23 cellular contexts compared by ENCODE assay signal in genomic region chr11:66850235-66850587, GRCh38. TPM values are rescaled to one million over a fixed set of nuclear protein-coding genes. Genes with fewer than 3 reads are reported as not detected.
DNase-seq lines count a peak whose midpoint lies in the region; ATAC-seq, FAIRE-seq and TF ChIP-seq lines count a peak whose summit lies in the region.
"Had no signal": no experiment of that assay in that cellular context is flagged by ENCODE, and none has a peak within 500 bp of the region (broad histone marks: within the 10 kb centered on the region; RNA-seq: fewer than 3 reads in every experiment).

No MANE protein-coding gene starts in this region.

- H3K4me3 Mint-ChIP-seq in activated CD4-positive, alpha-beta T cell treated with anti-CD3 and anti-CD28 coated beads, Interleukin-2, amount 10 ng/mL, durations not matched to agents 24 days and 14 days, result no peak overlapping the region
- H3K4me3 Mint-ChIP-seq in activated T-helper 17 cell treated with anti-CD3 and anti-CD28 coated beads, Interleukin-2, amount 50 U/mL, for 72 hours, result no peak overlapping the region
- H3K4me3 Mint-ChIP-seq: CD8-positive, alpha-beta memory T cell; HFFc6 had no signal

- POLR2A ChIA-PET in IMR-90 (lab: Charles Lee; ENCODE audit: unreplicated experiment) (no interaction called here), H1 (lab: Charles Lee; ENCODE audit: partially characterized antibody) (interaction anchor here (1.3 to 2.4 kb wide), 3 partner anchors 8 to 11 kb away, joined by 3 to 5 read pairs (median 5); no protein-coding TSS in a partner anchor)

- H3K36me3 ChIP-seq in IMR-90 (ENCODE audit: control insufficient read depth, insufficient read depth, low read length) (peaks cover 49% of the 10 kb centered on the region), H1 (ENCODE audit: control insufficient read depth in 2 of 4, insufficient read depth in 4 of 4, low read length in 3 of 4) (peaks cover 4 to 21% (median 10%) of the 10 kb centered on the region in 4 experiments; a peak in 7 of 8 replicates), spleen (peaks cover 0 to 43% (median 27%) of the 10 kb centered on the region in 6 donors)

- no peak for TF ChIP-seq CTCF in IMR-90 (conservative IDR thresholded peaks at IDR 0.05; ENCODE audit: low read depth, low read length)
- TF ChIP-seq CTCF in H1 (IDR thresholded peaks at IDR 0.05; ENCODE audit: control extremely low read depth in 1 of 3, insufficient read depth in 1 of 3, low read depth in 1 of 3, low read length in 3 of 3), result no peak
- TF ChIP-seq CTCF in spleen (IDR thresholded peaks at IDR 0.05 in 8 of 11, conservative IDR thresholded peaks at IDR 0.05 in 3 of 11), result no peak

- H3K27me3 Mint-ChIP-seq in activated CD4-positive, alpha-beta T cell treated with anti-CD3 and anti-CD28 coated beads, Interleukin-2, amount 10 ng/mL, durations not matched to agents 24 days and 14 days, result no peaks in the 10 kb centered on the region
- no peaks in the 10 kb centered on the region for H3K27me3 Mint-ChIP-seq in activated T-helper 17 cell treated with anti-CD3 and anti-CD28 coated beads, Interleukin-2, amount 50 U/mL, for 72 hours

- H4K20me1 ChIP-seq in IMR-90 (ENCODE audit: insufficient read depth, low read length) (0 out of 2 replicates have a peak, but pooled peaks cover 3% of the 10 kb centered on the region), H1 (replicated peaks in 1 of 2; ENCODE audit: control insufficient read depth in 1 of 2, insufficient read depth in 2 of 2, low read length in 2 of 2) (peaks cover 1 to 2% of the 10 kb centered on the region in 2 experiments)

- H3K4me1 ChIP-seq in IMR-90 (ENCODE audit: control insufficient read depth, insufficient read depth, low read length), result no peaks in the 10 kb centered on the region
- peaks cover 0 to 4% (median under 1%) of the 10 kb centered on the region in 4 experiments; a peak in 6 of 7 replicates for H3K4me1 ChIP-seq in H1 (replicated peaks in 1 of 4; ENCODE audit: control insufficient read depth in 3 of 4, insufficient read depth in 4 of 4, low read length in 3 of 4)
- peaks cover 0 to 24% (median 8%) of the 10 kb centered on the region in 6 donors for H3K4me1 ChIP-seq in spleen
- H3K4me1 ChIP-seq: BE2C had no signal

- H4K91ac ChIP-seq in IMR-90 (ENCODE audit: insufficient read depth, low read depth, low read length) (no peak overlapping the region), H1 (replicated peaks; ENCODE audit: insufficient read length, low read length) (no peak overlapping the region)

- H2AK9ac ChIP-seq in IMR-90 (replicated peaks; ENCODE audit: low read depth, low read length, poor library complexity), result peak overlapping the region; percentile 48

- no peak overlapping the region for H3K4me2 ChIP-seq in IMR-90 (ENCODE audit: low read depth, low read length)
- H3K4me2 ChIP-seq in H1 (ENCODE audit: insufficient read depth in 1 of 2, low read depth in 2 of 2, low read length in 2 of 2), result no peak overlapping the region

- in situ Hi-C loops in IMR-90 (cut with MboI; ENCODE audit: low sequenced_read_pairs), result no loop called here

- ATAC-seq in IMR-90 (ENCODE audit: low read depth), result no peak
- no peak for ATAC-seq in HG03095 (IDR thresholded peaks at IDR 0.05; ENCODE audit: unreplicated experiment)
- ATAC-seq in activated T-helper 17 cell treated with anti-CD3 and anti-CD28 coated beads, Interleukin-2, amount 50 U/mL, for 72 hours (replicated peaks), result no peak
- ATAC-seq: HepG2 had no signal

- H3K4me3 ChIP-seq in IMR-90 (ENCODE audit: insufficient read depth, low read depth, low read length), result no peak overlapping the region
- no peak overlapping the region for H3K4me3 ChIP-seq in H1 (ENCODE audit: extremely low read depth in 1 of 4, insufficient read depth in 2 of 4, low read depth in 3 of 4, low read length in 4 of 4)
- H3K4me3 ChIP-seq in spleen, result no peak overlapping the region

- no peak for FAIRE-seq in H1 (lab: Jason Lieb, UNC)
- FAIRE-seq: D721Med, HepG2, RCC 7860 had no signal

- no peak overlapping the region for H3K14ac ChIP-seq in IMR-90 (replicated peaks; ENCODE audit: low read depth, low read length)
- H3K14ac ChIP-seq in H1 (ENCODE audit: insufficient read length), result no peak overlapping the region

- H3K79me1 ChIP-seq in IMR-90 (ENCODE audit: low read depth in 1 of 2, low read length in 2 of 2) (peaks cover 0 to 17% of the 10 kb centered on the region in 2 experiments; a peak in 3 of 4 replicates), H1 (ENCODE audit: low read depth, low read length) (peaks cover 3% of the 10 kb centered on the region)

- 0 out of 4 replicates have a peak, but pooled peaks cover 0 to 2% of the 10 kb centered on the region in 2 experiments for H3K79me2 ChIP-seq in H1 (ENCODE audit: control insufficient read depth in 1 of 2, insufficient read depth in 2 of 2, low read length in 2 of 2)

- no peak overlapping the region for H2AK5ac ChIP-seq in IMR-90 (ENCODE audit: low read depth, low read length)
- no peak overlapping the region for H2AK5ac ChIP-seq in H1 (ENCODE audit: low read depth, low read length)

- H3K4ac ChIP-seq in IMR-90 (ENCODE audit: low read depth, low read length) (no peak overlapping the region), H1 (replicated peaks; ENCODE audit: insufficient read length, low read depth, low read length) (no peak overlapping the region)

- intact Hi-C loops in activated CD4-positive, alpha-beta T cell treated with anti-CD3 and anti-CD28 coated beads, Interleukin-2, amount 10 ng/mL, durations not matched to agents 24 days and 14 days (cut with micrococcal nuclease), result no loop called here
- intact Hi-C loops in IMR-90 (cut with micrococcal nuclease) (no loop called here), spleen (cut with DNase I; ENCODE audit: low total_unique reads) (no loop called here)

- TF ChIP-seq POLR2A in IMR-90 (IDR thresholded peaks at IDR 0.05; ENCODE audit: low read depth, low read length) (no peak), H1 (IDR thresholded peaks at IDR 0.05; ENCODE audit: control extremely low read depth in 1 of 2, low read depth in 2 of 2, low read length in 2 of 2) (no peak), spleen (IDR thresholded peaks at IDR 0.05) (no peak)

- peaks cover 7% of the 10 kb centered on the region for H3K36me3 Mint-ChIP-seq in activated CD4-positive, alpha-beta T cell treated with anti-CD3 and anti-CD28 coated beads, Interleukin-2, amount 10 ng/mL, durations not matched to agents 24 days and 14 days (ENCODE audit: low read depth)
- H3K36me3 Mint-ChIP-seq in activated T-helper 17 cell treated with anti-CD3 and anti-CD28 coated beads, Interleukin-2, amount 50 U/mL, for 72 hours (ENCODE audit: low read depth), result peaks cover 16% of the 10 kb centered on the region

- 86% methylated on average over 7 of the region's 10 CpGs; no CpG with 5 or more reads in 1 of the 2 experiments for WGBS in IMR-90 (ENCODE audit: extremely low coverage in 2 of 2, insufficient read length in 1 of 2), 2 experiments
- 95% methylated on average over 10 of the region's 10 CpGs; no CpG with 5 or more reads in 1 of the 2 experiments for WGBS in H1 (ENCODE audit: extremely low coverage in 1 of 2, insufficient coverage in 1 of 2, insufficient read length in 1 of 2, insufficient replicate concordance in 2 of 2, low coverage in 1 of 2, low lambda C conversion rate in 2 of 2, missing lambda C conversion rate in 1 of 2), 2 experiments
- WGBS in spleen, 5 donors, result 90 to 97% (median 93%) methylated on average over 8 to 10 of the region's 10 CpGs

- no peak overlapping the region for H3K9ac ChIP-seq in IMR-90 (ENCODE audit: low read depth, low read length)
- H3K9ac ChIP-seq in H1 (replicated peaks in 1 of 4; ENCODE audit: extremely low read depth in 1 of 4, low read depth in 3 of 4, low read length in 3 of 4), result no peak overlapping the region

- dilution Hi-C loops in IMR-90 (cut with HindIII; ENCODE audit: low sequenced_read_pairs, unreplicated experiment), result no loop called here

- TF ChIP-seq RAD21 in IMR-90 (IDR thresholded peaks at IDR 0.05; ENCODE audit: low read length) (no peak), H1 (IDR thresholded peaks at IDR 0.05 in 1 of 2, conservative IDR thresholded peaks at IDR 0.05 in 1 of 2; ENCODE audit: low read depth in 2 of 2, low read length in 2 of 2) (no peak)

- peak; percentile 54 for DNase-seq in activated CD4-positive, alpha-beta T cell treated with anti-CD3 and anti-CD28 coated beads, Interleukin-2, amount 10 ng/mL, durations not matched to agents 24 days and 14 days
- no peak for DNase-seq in activated CD4-positive, alpha-beta T cell treated with anti-CD3 and anti-CD28 coated beads, Interleukin-2, amount 50 U/mL, for 1 hour
- DNase-seq in IMR-90 (no peak), H1 (ENCODE audit: low read depth in 1 of 2, low spot score in 2 of 2) (no peak), spleen (peak; percentile 64), GF-D8 (lab: John Stamatoyannopoulos, UW) (no peak)
- DNase-seq: BE2C, DMS79, HFFc6, Karpas-422, MM.1S, NCI-H1092 treated with DMSO at 0.1 percent for 48 hours, NCI-H1694 treated with DMSO at 0.1 percent for 48 hours, NCI-H2107, NCI-H345, NCI-H526 treated with DMSO at 0.1 percent for 48 hours, SIG-M5 had no signal

- H3K9me1 ChIP-seq in IMR-90 (ENCODE audit: insufficient read depth, low read length), result peaks cover 9% of the 10 kb centered on the region; the same call in 1 of the 2 replicates

- no peak overlapping the region for H2BK5ac ChIP-seq in IMR-90 (ENCODE audit: low read depth, low read length, poor library complexity, severe bottlenecking)
- 0 out of 2 replicates have a peak overlapping the region, but pooled peaks have one; percentile 28 for H2BK5ac ChIP-seq in H1 (ENCODE audit: low read depth, low read length)

- H3K9me3 ChIP-seq in IMR-90 (ENCODE audit: control insufficient read depth, insufficient read depth, low read length) (no peaks in the 10 kb centered on the region), H1 (ENCODE audit: insufficient read depth in 2 of 2, low read depth in 1 of 2, low read length in 1 of 2) (no peaks in the 10 kb centered on the region), spleen (no peaks in the 10 kb centered on the region)
- H3K9me3 ChIP-seq: BE2C had no signal

- H3K27ac ChIP-seq in IMR-90 (ENCODE audit: insufficient read depth, low read length) (no peak overlapping the region), H1 (ENCODE audit: low read depth, low read length) (no peak overlapping the region), spleen (no peak overlapping the region)

- H2BK20ac ChIP-seq in IMR-90 (ENCODE audit: low read depth, low read length) (no peak overlapping the region), H1 (ENCODE audit: low read length) (no peak overlapping the region)

- H3K9me3 Mint-ChIP-seq in activated CD4-positive, alpha-beta T cell treated with anti-CD3 and anti-CD28 coated beads, Interleukin-2, amount 10 ng/mL, durations not matched to agents 24 days and 14 days, result no peaks in the 10 kb centered on the region
- H3K9me3 Mint-ChIP-seq in activated T-helper 17 cell treated with anti-CD3 and anti-CD28 coated beads, Interleukin-2, amount 50 U/mL, for 72 hours, result no peaks in the 10 kb centered on the region
- H3K9me3 Mint-ChIP-seq: CD8-positive, alpha-beta memory T cell; HFFc6 had no signal

- H3K18ac ChIP-seq in IMR-90 (ENCODE audit: low read depth, low read length) (no peak overlapping the region), H1 (ENCODE audit: extremely low read depth, low read length) (no peak overlapping the region)

- CTCF ChIA-PET in IMR-90 (lab: Yijun Ruan, JAX), result no interaction called here
- CTCF ChIA-PET in H1 (lab: Charles Lee; ENCODE audit: partially characterized antibody), result interaction anchor here (1.5 to 6.3 kb wide), 5 partner anchors 15 to 125 kb away, joined by 4 to 72 read pairs (median 8); partner anchors contain the start of gene C11orf86

- peaks cover 14% of the 10 kb centered on the region for H3K4me1 Mint-ChIP-seq in activated CD4-positive, alpha-beta T cell treated with anti-CD3 and anti-CD28 coated beads, Interleukin-2, amount 10 ng/mL, durations not matched to agents 24 days and 14 days
- H3K4me1 Mint-ChIP-seq in activated T-helper 17 cell treated with anti-CD3 and anti-CD28 coated beads, Interleukin-2, amount 50 U/mL, for 72 hours, result peaks cover 4% of the 10 kb centered on the region

- H3K27ac Mint-ChIP-seq in activated CD4-positive, alpha-beta T cell treated with anti-CD3 and anti-CD28 coated beads, Interleukin-2, amount 10 ng/mL, durations not matched to agents 24 days and 14 days, result no peak overlapping the region
- no peak overlapping the region for H3K27ac Mint-ChIP-seq in activated T-helper 17 cell treated with anti-CD3 and anti-CD28 coated beads, Interleukin-2, amount 50 U/mL, for 72 hours
- H3K27ac Mint-ChIP-seq: CD8-positive, alpha-beta memory T cell; HFFc6 had no signal

- no peaks in the 10 kb centered on the region for H3K23me2 ChIP-seq in H1 (ENCODE audit: low read depth, low read length)

- no peak overlapping the region for H3K23ac ChIP-seq in IMR-90 (ENCODE audit: low read depth, low read length)
- no peak overlapping the region for H3K23ac ChIP-seq in H1 (ENCODE audit: insufficient read length)

- H2BK15ac ChIP-seq in IMR-90 (ENCODE audit: low read depth, low read length), result no peak overlapping the region
- H2BK15ac ChIP-seq in H1 (ENCODE audit: low read length), result no peak overlapping the region

- H2BK120ac ChIP-seq in IMR-90 (ENCODE audit: low read depth, low read length), result no peak overlapping the region
- no peak overlapping the region for H2BK120ac ChIP-seq in H1 (replicated peaks; ENCODE audit: low read depth, low read length)

- H3K27me3 ChIP-seq in IMR-90 (ENCODE audit: control insufficient read depth, insufficient read depth, low read length) (no peaks in the 10 kb centered on the region), H1 (replicated peaks in 1 of 4; ENCODE audit: control insufficient read depth in 3 of 4, extremely low read depth in 1 of 4, insufficient read depth in 3 of 4, low read length in 3 of 4) (no peaks in the 10 kb centered on the region), spleen (replicated peaks in 1 of 7) (no peaks in the 10 kb centered on the region)
- H3K27me3 ChIP-seq: BE2C had no signal

- no peak overlapping the region for H4K5ac ChIP-seq in IMR-90 (ENCODE audit: low read depth, low read length)
- H4K5ac ChIP-seq in H1 (ENCODE audit: insufficient read length, low read depth, low read length), result no peak overlapping the region

- BruUV-seq in IMR-90 (replicated peaks; lab: Mats Ljungman, UMichigan), result no TSS peak

- H2AFZ ChIP-seq in IMR-90 (replicated peaks; ENCODE audit: low read length, poor library complexity) (no peak overlapping the region), H1 (ENCODE audit: low read length) (no peak overlapping the region)

- H3K56ac ChIP-seq in IMR-90 (ENCODE audit: extremely low read depth, insufficient read depth, low read length), result no peak overlapping the region
- no peak overlapping the region for H3K56ac ChIP-seq in H1 (replicated peaks; ENCODE audit: insufficient read length, low read depth, low read length)

- H2BK12ac ChIP-seq in H1 (ENCODE audit: low read depth, low read length), result no peak overlapping the region

- H4K8ac ChIP-seq in IMR-90 (ENCODE audit: low read depth in 2 of 2, low read length in 2 of 2) (no peak overlapping the region), H1 (ENCODE audit: extremely low read depth, insufficient read depth, low read length) (no peak overlapping the region; the same call in 1 of the 2 replicates)

- TF ChIP-seq EP300 in H1 (IDR thresholded peaks at IDR 0.05; ENCODE audit: borderline replicate concordance in 1 of 2, low read depth in 2 of 2, low read length in 2 of 2), result no peak

RNA-seq across cellular contexts. Expression of gene LRFN4, which starts 6.7 kb away (rescaled TPM):
- total RNA-seq in activated CD4-positive, alpha-beta T cell treated with anti-CD3 and anti-CD28 coated beads, Interleukin-2, amount 10 ng/mL, durations not matched to agents 24 days and 14 days, result 51.9 and 55.6 TPM in 2 replicates
- 6.1 and 7.8 TPM in 2 replicates for total RNA-seq in IMR-90 (2012; rRNA removed)
- polyA plus RNA-seq in IMR-90 (2012; rRNA removed), result 18.9 and 24.9 TPM in 2 replicates
- 13.7 and 28.5 TPM in 2 replicates for polyA plus RNA-seq in IMR-90 (2012; cell fraction: cytosol; rRNA removed)
- polyA plus RNA-seq in IMR-90 (2012; cell fraction: nucleus; rRNA removed; ENCODE audit: low replicate concordance), result 33.5 and 98.4 TPM in 2 replicates
- total RNA-seq in H1 (2021; fragmentation: NEBNext Ultra II Directional; extraction: Animal tissue kit (Norgen Biotek cat#: 25700)), result 64.3 and 67.6 TPM in 2 replicates
- polyA plus RNA-seq in H1 (2011; rRNA removed), result 49.8 and 66.9 TPM in 2 replicates
- polyA plus RNA-seq in H1 (2011; cell fraction: cytosol; rRNA removed), result 38.6 TPM
- 112 TPM for polyA plus RNA-seq in H1 (2011; cell fraction: nucleus; rRNA removed)
- polyA plus RNA-seq in H1 (2012, experiment 1 of 2), result 24.3 to 37.8 TPM (median 34.2 TPM) in 4 replicates
- 32.6 TPM for polyA plus RNA-seq in H1 (2012, experiment 2 of 2)
- 37.5 TPM for polyA plus RNA-seq in H1 (2013, experiment 1 of 2)
- polyA plus RNA-seq in H1 (2013, experiment 2 of 2), result 32.3 TPM
- polyA minus RNA-seq in H1 (2011; rRNA and poly(A)+ RNA removed), result 8.3 and 9.8 TPM in 2 replicates
- 32.6 TPM for polyA minus RNA-seq in H1 (2011; cell fraction: cytosol; rRNA and poly(A)+ RNA removed)
- polyA minus RNA-seq in H1 (2011; cell fraction: nucleus; rRNA and poly(A)+ RNA removed), result 32.0 TPM
- total RNA-seq in spleen, result 10 to 100 TPM in 2 of 7 donors, 1 to 10 TPM in 5; 3.3 to 10.3 (median 8.0) TPM
- polyA plus RNA-seq in spleen, result 10 to 100 TPM in 1 of 3 donors, 1 to 10 TPM in 2; 3.9 to 12.0 (median 7.9) TPM
- total RNA-seq in activated T-helper 17 cell treated with anti-CD3 and anti-CD28 coated beads, Interleukin-2, amount 50 U/mL, for 72 hours, result 10 to 100 TPM; 20.5 to 43.7 TPM

RNA-seq across cellular contexts. Expression of gene RCE1, which starts 7.0 kb away (rescaled TPM):
- 28.5 and 32.9 TPM in 2 replicates for total RNA-seq in activated CD4-positive, alpha-beta T cell treated with anti-CD3 and anti-CD28 coated beads, Interleukin-2, amount 10 ng/mL, durations not matched to agents 24 days and 14 days
- 5.6 and 6.6 TPM in 2 replicates for total RNA-seq in IMR-90 (2012; rRNA removed)
- polyA plus RNA-seq in IMR-90 (2012; rRNA removed), result 19.4 and 21.1 TPM in 2 replicates
- 14.3 and 24.4 TPM in 2 replicates for polyA plus RNA-seq in IMR-90 (2012; cell fraction: cytosol; rRNA removed)
- polyA plus RNA-seq in IMR-90 (2012; cell fraction: nucleus; rRNA removed; ENCODE audit: low replicate concordance), result 41.3 and 99.0 TPM in 2 replicates
- 33.7 and 35.8 TPM in 2 replicates for total RNA-seq in H1 (2021; fragmentation: NEBNext Ultra II Directional; extraction: Animal tissue kit (Norgen Biotek cat#: 25700))
- 84.8 and 119 TPM in 2 replicates for polyA plus RNA-seq in H1 (2011; rRNA removed)
- polyA plus RNA-seq in H1 (2011; cell fraction: cytosol; rRNA removed), result 51.7 TPM
- polyA plus RNA-seq in H1 (2011; cell fraction: nucleus; rRNA removed), result 112 TPM
- 26.3 to 35.1 TPM (median 34.3 TPM) in 4 replicates for polyA plus RNA-seq in H1 (2012, experiment 1 of 2)
- polyA plus RNA-seq in H1 (2012, experiment 2 of 2), result 38.1 TPM
- polyA plus RNA-seq in H1 (2013, experiment 1 of 2), result 44.3 TPM
- 46.4 TPM for polyA plus RNA-seq in H1 (2013, experiment 2 of 2)
- 22.8 and 25.8 TPM in 2 replicates for polyA minus RNA-seq in H1 (2011; rRNA and poly(A)+ RNA removed)
- polyA minus RNA-seq in H1 (2011; cell fraction: cytosol; rRNA and poly(A)+ RNA removed), result 22.8 TPM
- polyA minus RNA-seq in H1 (2011; cell fraction: nucleus; rRNA and poly(A)+ RNA removed), result 27.7 TPM
- 10 to 100 TPM; 14.5 to 27.9 (median 18.1) TPM for total RNA-seq in spleen
- polyA plus RNA-seq in spleen, result 10 to 100 TPM; 10.0 to 19.3 (median 14.2) TPM
- total RNA-seq in activated T-helper 17 cell treated with anti-CD3 and anti-CD28 coated beads, Interleukin-2, amount 50 U/mL, for 72 hours, result 10 to 100 TPM; 27.2 to 31.4 TPM

Comparison
In these comparisons a context has a peak if more than half of its experiments do, and no peak if none do; other contexts are left out.
1. DNase-seq: peak in activated CD4-positive, alpha-beta T cell treated with anti-CD3 and anti-CD28 coated beads, Interleukin-2, amount 10 ng/mL, durations not matched to agents 24 days and 14 days (single experiment) and spleen (single experiment); none in activated CD4-positive, alpha-beta T cell treated with anti-CD3 and anti-CD28 coated beads, Interleukin-2, amount 50 U/mL, for 1 hour (single experiment), IMR-90 (single experiment), H1 (0 of 2) and GF-D8 (single experiment).